ENCODE assay signal across 19 cellular contexts in the genomic region with DNA sequence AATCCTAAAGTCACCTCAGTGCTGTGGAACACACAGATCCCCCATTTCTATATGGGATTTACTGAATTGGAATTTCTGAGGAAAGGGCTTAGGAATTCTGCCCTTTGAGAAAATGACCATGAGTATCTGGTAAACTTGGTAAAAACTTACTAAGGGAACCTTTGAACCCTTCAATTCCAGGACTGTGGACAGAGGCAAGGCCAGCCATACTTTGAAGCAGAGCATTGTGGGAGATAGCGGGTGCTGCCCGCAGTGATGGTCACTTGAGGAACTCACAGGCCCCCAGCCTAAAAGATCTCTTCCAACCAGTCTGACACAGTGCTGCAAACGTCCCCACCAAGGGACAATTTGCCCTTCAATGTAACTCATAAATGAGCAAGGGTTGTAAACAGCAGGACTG.
DNase-seq lines count a peak whose midpoint lies in the region; ATAC-seq and TF ChIP-seq lines count a peak whose summit lies in the region.
"Had no signal": no experiment of that assay in that cellular context is flagged by ENCODE, and none has a peak within 500 bp of the region (broad histone marks: within the 10 kb centered on the region; RNA-seq: fewer than 3 reads in every experiment).

No MANE protein-coding gene starts in this region.

- CTCF ChIA-PET in SK-N-SH (lab: Yijun Ruan, JAX): interaction anchor here (1.1 to 1.4 kb wide), 2 partner anchors 12 to 28 kb away, joined by 3 read pairs; no protein-coding TSS in a partner anchor

- H3K4me2 ChIP-seq in SK-N-SH: no peak overlapping the region
- H3K4me2 ChIP-seq: A549 had no signal

- H3K36me3 ChIP-seq in SK-N-SH (replicated peaks in 1 of 2; ENCODE audit: control insufficient read depth in 1 of 2, insufficient read depth in 2 of 2, low read length in 1 of 2): no peaks in the 10 kb centered on the region
- H3K36me3 ChIP-seq in right atrium auricular region: no peaks in the 10 kb centered on the region
- H3K36me3 ChIP-seq in RWPE2 (ENCODE audit: low read depth): no peaks in the 10 kb centered on the region
- no peaks in the 10 kb centered on the region for H3K36me3 ChIP-seq in skeletal muscle tissue (ENCODE audit: control insufficient read depth in 3 of 3, insufficient read depth in 3 of 3, low read length in 3 of 3)

- DNase-seq in SK-N-SH: no peak
- DNase-seq in right atrium auricular region (ENCODE audit: low spot score): no peak
- DNase-seq in left cardiac atrium: no peak
- no peak for DNase-seq in RWPE2 (ENCODE audit: low spot score)
- DNase-seq in cortex of kidney (lab: John Stamatoyannopoulos, UW): no peak
- DNase-seq in hypothalamus (lab: John Stamatoyannopoulos, UW): no peak
- DNase-seq: AML-193; CD4-positive, alpha-beta T cell; DMS153; DMS79; GDM1; GOT3; H7 had no signal

- H3K79me2 ChIP-seq in SK-N-SH (ENCODE audit: insufficient read depth): no peaks in the 10 kb centered on the region

- H3K9me3 ChIP-seq in SK-N-SH (no peaks in the 10 kb centered on the region), right atrium auricular region (no peaks in the 10 kb centered on the region), RWPE2 (ENCODE audit: severe bottlenecking) (no peaks in the 10 kb centered on the region), skeletal muscle tissue (ENCODE audit: control insufficient read depth in 3 of 3, low read length in 3 of 3) (no peaks in the 10 kb centered on the region)
- H3K9me3 ChIP-seq: A549 had no signal

- TF ChIP-seq CTCF in SK-N-SH (IDR thresholded peaks at IDR 0.05) (no peak), right atrium auricular region (IDR thresholded peaks at IDR 0.05) (no peak), RWPE2 (IDR thresholded peaks at IDR 0.05; ENCODE audit: poor library complexity, severe bottlenecking) (no peak)

- H3K4me1 ChIP-seq in SK-N-SH (ENCODE audit: control insufficient read depth in 1 of 2, insufficient read depth in 2 of 2, low read depth in 1 of 2, low read length in 1 of 2) (no peaks in the 10 kb centered on the region), right atrium auricular region (peaks cover 0 to 10% of the 10 kb centered on the region in 2 donors), RWPE2 (ENCODE audit: insufficient read depth, poor library complexity, severe bottlenecking) (peaks cover 16% of the 10 kb centered on the region), skeletal muscle tissue (ENCODE audit: control insufficient read depth in 3 of 3, insufficient read depth in 3 of 3, low read length in 3 of 3) (peaks cover 0 to 7% (median 5%) of the 10 kb centered on the region in 3 donors)
- H3K4me1 ChIP-seq: A549 had no signal

- WGBS in SK-N-SH (ENCODE audit: low lambda C conversion rate): 43% methylated on average over 3 of the region's 3 CpGs

- no peak overlapping the region for H3K4me3 ChIP-seq in SK-N-SH (ENCODE audit: low read depth in 2 of 2, low read length in 1 of 2)
- H3K4me3 ChIP-seq in right atrium auricular region: no peak overlapping the region
- H3K4me3 ChIP-seq in RWPE2 (ENCODE audit: severe bottlenecking): no peak overlapping the region
- H3K4me3 ChIP-seq in skeletal muscle tissue (ENCODE audit: low read length in 3 of 3): no peak overlapping the region
- H3K4me3 ChIP-seq: A549 had no signal

- POLR2A ChIA-PET in SK-N-SH (lab: Yijun Ruan, JAX): no interaction called here

- H3K27ac ChIP-seq in SK-N-SH (ENCODE audit: low read depth in 2 of 2, low read length in 1 of 2) (no peak overlapping the region), right atrium auricular region (peak overlapping the region; percentile 32 to 69), RWPE2 (ENCODE audit: poor library complexity, severe bottlenecking) (peak overlapping the region; percentile 73), skeletal muscle tissue (ENCODE audit: low read depth, low read length) (peak overlapping the region; percentile 61)
- H3K27ac ChIP-seq: 22Rv1, A549, C4-2B had no signal

- no peaks in the 10 kb centered on the region for H3F3A ChIP-seq in SK-N-SH (replicated peaks; ENCODE audit: insufficient read depth)

- TF ChIP-seq RAD21 in SK-N-SH (IDR thresholded peaks at IDR 0.05; ENCODE audit: low read length): no peak

- ATAC-seq in SK-N-SH treated with all-trans-retinoic acid at 6 μM for 48 hours (no peak), left cardiac atrium (no peak), RWPE2 (ENCODE audit: low read depth) (no peak)
- ATAC-seq: A549, HepG2 had no signal

- H3K9me2 ChIP-seq in SK-N-SH: no peaks in the 10 kb centered on the region

- no peak for TF ChIP-seq EP300 in SK-N-SH (IDR thresholded peaks at IDR 0.05; ENCODE audit: borderline replicate concordance in 1 of 2, low read depth in 1 of 2, low read length in 1 of 2)

- intact Hi-C loops in left cardiac atrium (cut with DNase I): no loop called here

- H3K9ac ChIP-seq in SK-N-SH: no peak overlapping the region
- no peak overlapping the region for H3K9ac ChIP-seq in skeletal muscle tissue (ENCODE audit: low read depth in 1 of 3, low read length in 3 of 3)

- H4K20me1 ChIP-seq in SK-N-SH (ENCODE audit: insufficient read depth): no peaks in the 10 kb centered on the region

- H3K27me3 ChIP-seq in SK-N-SH (ENCODE audit: insufficient read depth): no peaks in the 10 kb centered on the region
- no peaks in the 10 kb centered on the region for H3K27me3 ChIP-seq in right atrium auricular region
- H3K27me3 ChIP-seq in RWPE2 (ENCODE audit: insufficient read depth, poor library complexity, severe bottlenecking): no peaks in the 10 kb centered on the region
- no peaks in the 10 kb centered on the region for H3K27me3 ChIP-seq in skeletal muscle tissue (ENCODE audit: control insufficient read depth in 3 of 3, insufficient read depth in 3 of 3, low read length in 3 of 3)

- H2AFZ ChIP-seq in SK-N-SH (ENCODE audit: low read depth): no peak overlapping the region

TF ChIP-seq in SK-N-SH, 30 proteins besides CTCF, POLR2A, EP300 and RAD21:
- TF ChIP-seq REST (IDR thresholded peaks at IDR 0.05; ENCODE audit: low read depth, low read length) (0 out of 2 replicates have a peak, but pooled peaks have one; percentile 50), SIN3A (IDR thresholded peaks at IDR 0.05; ENCODE audit: borderline replicate concordance, low read depth, low read length) (no peak)
TF ChIP-seq in SK-N-SH: peak in this region for 1.

TF ChIP-seq in SK-N-SH treated with all-trans-retinoic acid at 6 μM for 48 hours, 23 proteins besides CTCF, POLR2A, EP300 and RAD21 (continues in another document):
- TF ChIP-seq PPARA (CRISPR knock-in tag; IDR thresholded peaks at IDR 0.05; ENCODE audit: borderline replicate concordance) (no peak), SNAI2 (CRISPR knock-in tag; IDR thresholded peaks at IDR 0.05) (no peak), BACH2 (CRISPR knock-in tag; IDR thresholded peaks at IDR 0.05; ENCODE audit: borderline replicate concordance) (no peak), RARB (CRISPR knock-in tag; IDR thresholded peaks at IDR 0.05) (no peak), ZC3H10 (CRISPR knock-in tag; IDR thresholded peaks at IDR 0.05) (no peak), CREB5 (CRISPR knock-in tag; IDR thresholded peaks at IDR 0.05; ENCODE audit: low read depth) (no peak), CSRNP3 (CRISPR knock-in tag; IDR thresholded peaks at IDR 0.05) (no peak), TOX (CRISPR knock-in tag; IDR thresholded peaks at IDR 0.05; ENCODE audit: borderline replicate concordance) (no peak), ZFP30 (CRISPR knock-in tag; IDR thresholded peaks at IDR 0.05) (no peak), ISL1 (CRISPR knock-in tag; IDR thresholded peaks at IDR 0.05) (no peak), GLIS3 (CRISPR knock-in tag; IDR thresholded peaks at IDR 0.05) (no peak), ZNF565 (CRISPR knock-in tag; conservative IDR thresholded peaks at IDR 0.05; ENCODE audit: low read depth) (no peak), ZFP3 (CRISPR knock-in tag; IDR thresholded peaks at IDR 0.05) (no peak), TCF4 (CRISPR knock-in tag; IDR thresholded peaks at IDR 0.05; ENCODE audit: borderline replicate concordance) (no peak), ZNF70 (CRISPR knock-in tag; IDR thresholded peaks at IDR 0.05) (no peak)
- TF ChIP-seq, protein P1, sequence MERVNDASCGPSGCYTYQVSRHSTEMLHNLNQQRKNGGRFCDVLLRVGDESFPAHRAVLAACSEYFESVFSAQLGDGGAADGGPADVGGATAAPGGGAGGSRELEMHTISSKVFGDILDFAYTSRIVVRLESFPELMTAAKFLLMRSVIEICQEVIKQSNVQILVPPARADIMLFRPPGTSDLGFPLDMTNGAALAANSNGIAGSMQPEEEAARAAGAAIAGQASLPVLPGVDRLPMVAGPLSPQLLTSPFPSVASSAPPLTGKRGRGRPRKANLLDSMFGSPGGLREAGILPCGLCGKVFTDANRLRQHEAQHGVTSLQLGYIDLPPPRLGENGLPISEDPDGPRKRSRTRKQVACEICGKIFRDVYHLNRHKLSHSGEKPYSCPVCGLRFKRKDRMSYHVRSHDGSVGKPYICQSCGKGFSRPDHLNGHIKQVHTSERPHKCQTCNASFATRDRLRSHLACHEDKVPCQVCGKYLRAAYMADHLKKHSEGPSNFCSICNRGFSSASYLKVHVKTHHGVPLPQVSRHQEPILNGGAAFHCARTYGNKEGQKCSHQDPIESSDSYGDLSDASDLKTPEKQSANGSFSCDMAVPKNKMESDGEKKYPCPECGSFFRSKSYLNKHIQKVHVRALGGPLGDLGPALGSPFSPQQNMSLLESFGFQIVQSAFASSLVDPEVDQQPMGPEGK (CRISPR knock-in tag; IDR thresholded peaks at IDR 0.05; ENCODE audit: borderline replicate concordance): no peak

Comparison
In these comparisons a context has a peak if more than half of its experiments do, and no peak if none do; other contexts are left out.
1. H3K27ac ChIP-seq: peak in right atrium auricular region (2 of 2), RWPE2 (single experiment) and skeletal muscle tissue (single experiment); none in SK-N-SH (0 of 2).